Comparison of ENCODE assay signal across 27 cellular contexts in genomic region chr15:101813803-101814534, GRCh38. TPM values are rescaled to one million over a fixed set of nuclear protein-coding genes. Genes with fewer than 3 reads are reported as not detected.
A peak's percentile ranks its signal among the peaks of the same experiment; 100 is the strongest.
DNase-seq lines count a peak whose midpoint lies in the region; ATAC-seq, FAIRE-seq and TF ChIP-seq lines count a peak whose summit lies in the region.
"Had no signal": no experiment of that assay in that cellular context is flagged by ENCODE, and none has a peak within 500 bp of the region (broad histone marks: within the 10 kb centered on the region; RNA-seq: fewer than 3 reads in every experiment).

No MANE protein-coding gene starts in this region.

- no peak for TF ChIP-seq RAD21 in HepG2 (CRISPR knock-in tag; IDR thresholded peaks at IDR 0.05)

- H3K27me3 ChIP-seq in HepG2 (ENCODE audit: control insufficient read depth in 1 of 2, insufficient read depth in 2 of 2, low read length in 2 of 2) (no peaks in the 10 kb centered on the region), right lobe of liver (no peaks in the 10 kb centered on the region)

- TF ChIP-seq EP300 in HepG2 (IDR thresholded peaks at IDR 0.05; ENCODE audit: low read depth in 2 of 2, low read length in 2 of 2): no peak
- no peak for TF ChIP-seq EP300 in HepG2 (CRISPR knock-in tag; IDR thresholded peaks at IDR 0.05; ENCODE audit: borderline replicate concordance)

- 2% methylated on average over 3 of the region's 3 CpGs for WGBS in HepG2 (ENCODE audit: low lambda C conversion rate)
- WGBS in right lobe of liver (ENCODE audit: insufficient coverage, low coverage, low lambda C conversion rate, missing lambda C conversion rate): 68% methylated on average over 3 of the region's 3 CpGs

- in situ Hi-C loops in HepG2 (cut with HindIII; ENCODE audit: extremely low pct_ligation_motif_present, low pct_unique_long_range_greater_than_20kb): no loop called here

- H3K36me3 ChIP-seq in HepG2 (replicated peaks in 1 of 2; ENCODE audit: control insufficient read depth in 1 of 2, insufficient read depth in 2 of 2, low read length in 2 of 2) (no peaks in the 10 kb centered on the region), right lobe of liver (no peaks in the 10 kb centered on the region)

- H3K9ac ChIP-seq in HepG2 (ENCODE audit: insufficient read depth, low read depth, low read length): no peak overlapping the region

- TF ChIP-seq POLR2A in HepG2 (IDR thresholded peaks at IDR 0.05; ENCODE audit: insufficient read depth in 1 of 2, low read depth in 2 of 2, low read length in 2 of 2) (no peak), right lobe of liver (IDR thresholded peaks at IDR 0.05) (no peak)

- POLR2A ChIA-PET in HepG2 (lab: Yijun Ruan, JAX): no interaction called here

- no peak for DNase-seq in HepG2 (ENCODE audit: low spot score)
- DNase-seq in right lobe of liver: no peak
- DNase-seq in RPMI7951 (ENCODE audit: low read depth): peak; percentile 70
- peak; percentile 92 for DNase-seq in fibroblast of peridontal ligament (ENCODE audit: extremely low read depth)
- DNase-seq in OCI-M1 (lab: John Stamatoyannopoulos, UW): no peak
- no peak for DNase-seq in activated naive CD4-positive, alpha-beta T cell treated with Interleukin-2 at 50 U/mL for 16 hours
- DNase-seq: 8988T; activated CD4-positive, alpha-beta T cell treated with anti-CD3 and anti-CD28 coated beads for 4 hours; activated effector memory CD4-positive, alpha-beta T cell treated with Interleukin-2 at 50 U/mL for 16 hours; amygdala; CD8-positive, alpha-beta memory T cell; DMS79 treated with DMSO at 0.1 percent for 48 hours; effector memory CD4-positive, alpha-beta T cell; GOT3; KG1; NCI-H1417 treated with DMSO at 0.1 percent for 48 hours; NCI-H2171 treated with DMSO at 0.1 percent for 48 hours; retina; stimulated activated CD4-positive, alpha-beta T cell treated with anti-CD3 and anti-CD28 coated beads, Interleukin-15, amount 100 ng/mL, for 24 hours had no signal

- H2AFZ ChIP-seq in HepG2 (ENCODE audit: low read length): no peak overlapping the region

- CTCF ChIA-PET in HepG2 (lab: Yijun Ruan, JAX; ENCODE audit: low intra/inter-chr PET ratio, low total read pairs): no interaction called here

- H3K9me3 ChIP-seq in HepG2 (ENCODE audit: low read length): no peaks in the 10 kb centered on the region
- no peaks in the 10 kb centered on the region for H3K9me3 ChIP-seq in right lobe of liver

- no peak for TF ChIP-seq CTCF in HepG2 (CRISPR knock-in tag; IDR thresholded peaks at IDR 0.05)
- no peak for TF ChIP-seq CTCF in right lobe of liver (IDR thresholded peaks at IDR 0.05)

- H3K27ac ChIP-seq in HepG2 (ENCODE audit: extremely low read length, insufficient read depth, low read length) (no peak overlapping the region), right lobe of liver (no peak overlapping the region)
- H3K27ac ChIP-seq: foreskin keratinocyte, HL-60 had no signal

- H3K4me1 ChIP-seq in HepG2 (ENCODE audit: insufficient read depth, low read length) (no peaks in the 10 kb centered on the region), right lobe of liver (no peaks in the 10 kb centered on the region)
- H3K4me1 ChIP-seq: foreskin keratinocyte had no signal

- intact Hi-C loops in HepG2 (cut with micrococcal nuclease; ENCODE audit: unreplicated experiment) (no loop called here), right lobe of liver (cut with DNase I) (no loop called here)

- FAIRE-seq in HepG2 (lab: Jason Lieb, UNC): no peak

- H3K4me2 ChIP-seq in HepG2 (ENCODE audit: low read depth, low read length): no peak overlapping the region

- no TSS peak for BruUV-seq in HepG2 (replicated peaks; lab: Mats Ljungman, UMichigan)

- no peaks in the 10 kb centered on the region for H4K20me1 ChIP-seq in HepG2 (ENCODE audit: insufficient read depth, low read length)

- H3K4me3 ChIP-seq in HepG2 (replicated peaks in 1 of 3; ENCODE audit: insufficient read depth in 1 of 3, low read depth in 2 of 3, low read length in 3 of 3): no peak overlapping the region
- H3K4me3 ChIP-seq in right lobe of liver: no peak overlapping the region

- no peaks in the 10 kb centered on the region for H3K79me2 ChIP-seq in HepG2 (ENCODE audit: insufficient read depth, low read length)

- no peak for ATAC-seq in HepG2
- ATAC-seq in right lobe of liver: no peak
- ATAC-seq in HG03039 (IDR thresholded peaks at IDR 0.05; ENCODE audit: unreplicated experiment): no peak
- ATAC-seq in HG03354 (IDR thresholded peaks at IDR 0.05; ENCODE audit: poor library complexity, severe bottlenecking, unreplicated experiment): no peak
- ATAC-seq: foreskin keratinocyte; Panc1; stimulated activated effector memory CD8-positive, alpha-beta T cell treated with anti-CD3 and anti-CD28 coated beads, Interleukin-12 subunit alpha, Interleukin-12 subunit beta, amount 100 ng/mL, for 72 hours had no signal

TF ChIP-seq in HepG2, 621 proteins besides CTCF, POLR2A, EP300 and RAD21:
- peak; percentile 27; the same call in 1 of the 2 replicates for TF ChIP-seq NFE2L2 (IDR thresholded peaks at IDR 0.05; ENCODE audit: low read length)
- TF ChIP-seq ZNF326 (CRISPR knock-in tag; IDR thresholded peaks at IDR 0.05; ENCODE audit: borderline replicate concordance): no peak

RNA-seq across cellular contexts. Expression of gene OR4F15, which starts 2.0 kb away (rescaled TPM):
- total RNA-seq in HepG2 (2016; rRNA removed; fragmentation: Illumina TruSeq; extraction: Trizol): not detected in 2 replicates
- not detected in 2 replicates for total RNA-seq in HepG2 (2016; cell fraction: cytosol; rRNA removed; fragmentation: Illumina TruSeq; extraction: Trizol; ENCODE audit: low read depth)
- not detected in 2 replicates for total RNA-seq in HepG2 (2016; cell fraction: insoluble cytoplasmic fraction; rRNA removed; fragmentation: Illumina TruSeq; extraction: Trizol)
- total RNA-seq in HepG2 (2016; cell fraction: membrane; rRNA removed; fragmentation: Illumina TruSeq; extraction: Trizol): not detected in 2 replicates
- not detected in 2 replicates for total RNA-seq in HepG2 (2016; cell fraction: nucleus; rRNA removed; fragmentation: Illumina TruSeq; extraction: Trizol)
- polyA plus RNA-seq in HepG2 (2011; rRNA removed): not detected in 2 replicates
- polyA plus RNA-seq in HepG2 (2011; cell fraction: cytosol; rRNA removed): not detected in 2 replicates
- not detected in 2 replicates for polyA plus RNA-seq in HepG2 (2011; cell fraction: nucleus; rRNA removed)
- polyA plus RNA-seq in HepG2 (2012): not detected in 2 replicates
- polyA plus RNA-seq in HepG2 (2016; cell fraction: cytosol; fragmentation: Illumina TruSeq; extraction: Trizol; ENCODE audit: low read depth): not detected in 2 replicates
- polyA plus RNA-seq in HepG2 (2016; cell fraction: insoluble cytoplasmic fraction; fragmentation: Illumina TruSeq; extraction: Trizol; ENCODE audit: low read depth): not detected in 2 replicates
- not detected in 2 replicates for polyA plus RNA-seq in HepG2 (2016; cell fraction: membrane; fragmentation: Illumina TruSeq; extraction: Trizol; ENCODE audit: low read depth)
- not detected in 2 replicates for polyA plus RNA-seq in HepG2 (2016; cell fraction: nucleus; fragmentation: Illumina TruSeq; extraction: Trizol; ENCODE audit: insufficient read depth, low read depth)
- polyA minus RNA-seq in HepG2 (2011; rRNA and poly(A)+ RNA removed; ENCODE audit: low replicate concordance): not detected in 2 replicates
- not detected in 2 replicates for polyA minus RNA-seq in HepG2 (2011; cell fraction: cytosol; rRNA and poly(A)+ RNA removed)
- polyA minus RNA-seq in HepG2 (2011; cell fraction: nucleus; rRNA and poly(A)+ RNA removed): not detected in 2 replicates
- total RNA-seq in right lobe of liver: not detected
- total RNA-seq in RPMI7951 (2014; rRNA removed; shearing (Covaris generic)): 0.10 and 0.72 TPM in 2 replicates
- total RNA-seq: CD8-positive, alpha-beta memory T cell; foreskin keratinocyte; mononuclear cell had no signal
- polyA plus RNA-seq: CD8-positive, alpha-beta memory T cell; foreskin keratinocyte had no signal

RNA-seq across cellular contexts. Expression of gene OR4F6, which starts 10.7 kb away (rescaled TPM):
- total RNA-seq in HepG2 (2016; rRNA removed; fragmentation: Illumina TruSeq; extraction: Trizol): not detected in 2 replicates
- total RNA-seq in HepG2 (2016; cell fraction: cytosol; rRNA removed; fragmentation: Illumina TruSeq; extraction: Trizol; ENCODE audit: low read depth): not detected in 2 replicates
- not detected in 2 replicates for total RNA-seq in HepG2 (2016; cell fraction: insoluble cytoplasmic fraction; rRNA removed; fragmentation: Illumina TruSeq; extraction: Trizol)
- total RNA-seq in HepG2 (2016; cell fraction: membrane; rRNA removed; fragmentation: Illumina TruSeq; extraction: Trizol): not detected in 2 replicates
- total RNA-seq in HepG2 (2016; cell fraction: nucleus; rRNA removed; fragmentation: Illumina TruSeq; extraction: Trizol): not detected in 2 replicates
- polyA plus RNA-seq in HepG2 (2011; rRNA removed): not detected in 2 replicates
- polyA plus RNA-seq in HepG2 (2011; cell fraction: cytosol; rRNA removed): not detected in 2 replicates
- not detected in 2 replicates for polyA plus RNA-seq in HepG2 (2011; cell fraction: nucleus; rRNA removed)
- not detected in 2 replicates for polyA plus RNA-seq in HepG2 (2012)
- not detected in 2 replicates for polyA plus RNA-seq in HepG2 (2016; cell fraction: cytosol; fragmentation: Illumina TruSeq; extraction: Trizol; ENCODE audit: low read depth)
- not detected in 2 replicates for polyA plus RNA-seq in HepG2 (2016; cell fraction: insoluble cytoplasmic fraction; fragmentation: Illumina TruSeq; extraction: Trizol; ENCODE audit: low read depth)
- polyA plus RNA-seq in HepG2 (2016; cell fraction: membrane; fragmentation: Illumina TruSeq; extraction: Trizol; ENCODE audit: low read depth): not detected in 2 replicates
- not detected in 2 replicates for polyA plus RNA-seq in HepG2 (2016; cell fraction: nucleus; fragmentation: Illumina TruSeq; extraction: Trizol; ENCODE audit: insufficient read depth, low read depth)
- polyA minus RNA-seq in HepG2 (2011; rRNA and poly(A)+ RNA removed; ENCODE audit: low replicate concordance): not detected in 2 replicates
- not detected in 2 replicates for polyA minus RNA-seq in HepG2 (2011; cell fraction: cytosol; rRNA and poly(A)+ RNA removed)
- polyA minus RNA-seq in HepG2 (2011; cell fraction: nucleus; rRNA and poly(A)+ RNA removed): not detected in 2 replicates
- total RNA-seq in right lobe of liver: not detected
- total RNA-seq in RPMI7951 (2014; rRNA removed; shearing (Covaris generic)): not detected in 2 replicates
- total RNA-seq: CD8-positive, alpha-beta memory T cell; foreskin keratinocyte; mononuclear cell had no signal
- polyA plus RNA-seq: CD8-positive, alpha-beta memory T cell; foreskin keratinocyte; thymus had no signal

Comparison
In these comparisons a context has a peak if more than half of its experiments do, and no peak if none do; other contexts are left out.
1. DNase-seq: peak in RPMI7951 (single experiment) and fibroblast of peridontal ligament (single experiment); none in HepG2 (single experiment), right lobe of liver (0 of 3), OCI-M1 (single experiment) and activated naive CD4-positive, alpha-beta T cell treated with Interleukin-2 at 50 U/mL for 16 hours (single experiment).